In the genomic region with DNA sequence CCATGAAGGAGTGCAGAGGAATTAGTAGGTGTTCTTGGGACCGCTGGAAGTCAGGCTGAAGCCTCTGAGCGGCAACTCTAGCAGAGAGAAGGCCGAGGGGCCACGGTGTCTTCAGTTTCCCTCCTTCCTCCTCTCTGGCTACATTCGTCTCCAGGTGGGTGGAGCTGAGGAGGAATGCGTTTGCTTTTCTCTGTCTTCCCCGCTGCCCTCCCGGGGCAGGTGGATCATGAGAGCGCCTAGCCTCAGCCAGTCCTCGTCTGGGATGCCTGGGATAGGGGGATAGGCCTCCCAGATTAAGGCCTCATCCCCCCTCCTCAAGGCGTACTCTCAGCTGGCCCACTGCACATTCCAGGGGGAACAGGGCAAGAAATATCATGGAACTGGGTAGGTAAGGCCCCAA, we compare ENCODE assay signal across 3 cellular contexts.
TF ChIP-seq lines count a peak whose summit lies in the region.

No MANE protein-coding gene starts in this region.

TF ChIP-seq in HepG2, 621 proteins besides CTCF, POLR2A, EP300 and RAD21:
- no peak for TF ChIP-seq SUZ12 (IDR thresholded peaks at IDR 0.05; ENCODE audit: low read depth, low read length)

TF ChIP-seq in WTC11, 78 proteins besides CTCF, POLR2A, EP300 and RAD21:
- no peak for TF ChIP-seq USF1 (CRISPR knock-in tag; IDR thresholded peaks at IDR 0.05)
- no peak for TF ChIP-seq ZNF232 (CRISPR knock-in tag; IDR thresholded peaks at IDR 0.05)
- TF ChIP-seq JAZF1 (CRISPR knock-in tag; IDR thresholded peaks at IDR 0.05): no peak
- no peak for TF ChIP-seq ZNF671 (CRISPR knock-in tag; IDR thresholded peaks at IDR 0.05)
- no peak for TF ChIP-seq USF2 (CRISPR knock-in tag; IDR thresholded peaks at IDR 0.05)
- no peak for TF ChIP-seq ZBTB21 (CRISPR knock-in tag; IDR thresholded peaks at IDR 0.05; ENCODE audit: borderline replicate concordance)
- no peak for TF ChIP-seq ZNF425 (CRISPR knock-in tag; conservative IDR thresholded peaks at IDR 0.05)
- TF ChIP-seq STAT6 (CRISPR knock-in tag; conservative IDR thresholded peaks at IDR 0.05; ENCODE audit: low read depth): no peak
- TF ChIP-seq IRF1 (CRISPR knock-in tag; IDR thresholded peaks at IDR 0.05): no peak
- TF ChIP-seq, protein P1, sequence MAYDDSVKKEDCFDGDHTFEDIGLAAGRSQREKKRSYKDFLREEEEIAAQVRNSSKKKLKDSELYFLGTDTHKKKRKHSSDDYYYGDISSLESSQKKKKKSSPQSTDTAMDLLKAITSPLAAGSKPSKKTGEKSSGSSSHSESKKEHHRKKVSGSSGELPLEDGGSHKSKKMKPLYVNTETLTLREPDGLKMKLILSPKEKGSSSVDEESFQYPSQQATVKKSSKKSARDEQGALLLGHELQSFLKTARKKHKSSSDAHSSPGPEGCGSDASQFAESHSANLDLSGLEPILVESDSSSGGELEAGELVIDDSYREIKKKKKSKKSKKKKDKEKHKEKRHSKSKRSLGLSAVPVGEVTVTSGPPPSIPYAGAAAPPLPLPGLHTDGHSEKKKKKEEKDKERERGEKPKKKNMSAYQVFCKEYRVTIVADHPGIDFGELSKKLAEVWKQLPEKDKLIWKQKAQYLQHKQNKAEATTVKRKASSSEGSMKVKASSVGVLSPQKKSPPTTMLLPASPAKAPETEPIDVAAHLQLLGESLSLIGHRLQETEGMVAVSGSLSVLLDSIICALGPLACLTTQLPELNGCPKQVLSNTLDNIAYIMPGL (CRISPR knock-in tag; IDR thresholded peaks at IDR 0.05): no peak
- no peak for TF ChIP-seq RORB (CRISPR knock-in tag; IDR thresholded peaks at IDR 0.05)
- no peak for TF ChIP-seq NFATC4 (CRISPR knock-in tag; IDR thresholded peaks at IDR 0.05)
- TF ChIP-seq E2F4 (CRISPR knock-in tag; IDR thresholded peaks at IDR 0.05; ENCODE audit: borderline replicate concordance, low read depth): no peak

TF ChIP-seq in endothelial cell of umbilical vein, 7 proteins besides CTCF, POLR2A, EP300 and RAD21:
- TF ChIP-seq MYC (IDR thresholded peaks at IDR 0.05; ENCODE audit: low read depth, low read length) (no peak), EZH2 (IDR thresholded peaks at IDR 0.05; ENCODE audit: borderline replicate concordance, low read depth, low read length, severe bottlenecking) (no peak), GATA2 (IDR thresholded peaks at IDR 0.05; ENCODE audit: insufficient read depth, insufficient read length, low read depth, low read length) (no peak), POLR2AphosphoS5 (IDR thresholded peaks at IDR 0.05; ENCODE audit: insufficient read depth, low read depth, low read length) (no peak), FOS (IDR thresholded peaks at IDR 0.05; ENCODE audit: borderline replicate concordance, insufficient read depth, low read length) (no peak), JUN (IDR thresholded peaks at IDR 0.05; ENCODE audit: borderline replicate concordance, insufficient read depth, insufficient read length, low read depth) (no peak)
- TF ChIP-seq, protein P2, sequence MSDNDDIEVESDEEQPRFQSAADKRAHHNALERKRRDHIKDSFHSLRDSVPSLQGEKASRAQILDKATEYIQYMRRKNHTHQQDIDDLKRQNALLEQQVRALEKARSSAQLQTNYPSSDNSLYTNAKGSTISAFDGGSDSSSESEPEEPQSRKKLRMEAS (IDR thresholded peaks at IDR 0.05; ENCODE audit: insufficient read depth, insufficient read length): no peak
